Comparison of ENCODE assay signal across 8 cellular contexts in the genomic region with DNA sequence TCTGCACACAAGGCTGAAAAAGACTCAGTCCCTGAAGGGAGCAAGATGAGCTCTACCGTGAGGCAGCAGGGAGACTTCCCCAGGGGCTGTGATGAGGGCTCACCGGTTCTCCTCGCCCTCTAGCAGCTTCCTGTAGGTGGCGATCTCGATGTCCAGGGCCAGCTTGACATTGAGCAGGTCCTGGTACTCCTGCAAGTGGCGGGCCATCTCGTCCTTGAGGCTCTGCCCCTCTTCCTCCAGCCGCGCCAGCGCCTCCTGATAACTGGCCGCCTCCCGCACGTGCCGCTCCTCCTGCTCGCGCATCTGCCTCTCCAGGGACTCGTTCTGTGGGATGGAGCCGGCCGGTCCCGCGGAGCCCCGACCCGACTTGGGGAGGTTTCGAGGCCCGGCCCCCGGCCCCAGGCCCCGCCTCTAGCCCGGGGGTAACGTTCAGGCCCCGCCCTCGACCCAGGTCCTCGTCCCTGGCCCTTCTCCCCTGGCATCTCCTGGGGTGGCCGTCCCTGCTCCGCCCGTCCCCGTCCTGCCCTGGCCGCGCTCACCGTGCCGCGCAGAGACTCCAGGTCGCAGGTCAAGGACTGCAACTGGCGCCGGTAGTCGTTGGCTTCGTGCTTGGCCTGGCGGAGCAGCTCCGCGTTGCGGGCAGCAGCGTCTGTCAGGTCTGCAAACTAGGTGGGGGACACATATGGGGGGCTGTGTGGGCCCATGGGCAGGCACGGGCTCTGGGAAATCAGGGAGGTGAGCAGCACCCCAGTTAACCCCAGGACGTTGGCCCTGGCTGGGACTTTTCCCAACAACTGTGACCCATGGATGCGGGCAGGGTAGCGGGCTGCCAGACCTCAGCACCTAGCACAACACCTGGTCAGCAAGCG. TPM values are rescaled to one million over a fixed set of nuclear protein-coding genes. Genes with fewer than 3 reads are reported as not detected.
DNase-seq lines count a peak whose midpoint lies in the region; ATAC-seq and TF ChIP-seq lines count a peak whose summit lies in the region.

No MANE protein-coding gene starts in this region.

- DNase-seq in NCI-H1436 (lab: John Stamatoyannopoulos, UW) = peak; percentile 57
- no peak for DNase-seq in NCI-H1436 treated with DMSO at 0.1 percent for 48 hours (lab: John Stamatoyannopoulos, UW)
- peak; percentile 55 to 79 for DNase-seq in NCI-H524 (lab: John Stamatoyannopoulos, UW)
- DNase-seq in activated T-cell treated with anti-CD3 and anti-CD28 coated beads, Interleukin-2, amount 50 U/mL, for 1 hour = peak; percentile 55
- DNase-seq in fibroblast of villous mesenchyme (ENCODE audit: low read depth) = peak; percentile 61
- DNase-seq in neural progenitor cell (ENCODE audit: low spot score) = peak; percentile 84
- no peak for DNase-seq in type B pancreatic cell (ENCODE audit: extremely low spot score, unreplicated experiment)

- no peaks in the 10 kb centered on the region for H4K20me1 ChIP-seq in neural progenitor cell (ENCODE audit: low read depth)

- no peaks in the 10 kb centered on the region for H3K9me3 Mint-ChIP-seq in neural progenitor cell
- H3K9me3 Mint-ChIP-seq in type B pancreatic cell = no peaks in the 10 kb centered on the region

- H3K27me3 ChIP-seq in neural progenitor cell = peaks cover 45% of the 10 kb centered on the region

- H3K27me3 Mint-ChIP-seq in neural progenitor cell (ENCODE audit: insufficient read depth, low read depth) (peaks cover 20% of the 10 kb centered on the region), type B pancreatic cell (peaks cover 52% of the 10 kb centered on the region)

- peak overlapping the region; percentile 31 for H3K4me3 ChIP-seq in fibroblast of villous mesenchyme (ENCODE audit: low read depth, low read length)
- H3K4me3 ChIP-seq in neural progenitor cell = peak overlapping the region; percentile 43

- no peaks in the 10 kb centered on the region for H3F3A ChIP-seq in neural progenitor cell (ENCODE audit: low read depth)

- TF ChIP-seq CTCF in fibroblast of villous mesenchyme (IDR thresholded peaks at IDR 0.05; ENCODE audit: insufficient read depth, low read depth, low read length) (peak; percentile 64), neural progenitor cell (IDR thresholded peaks at IDR 0.05) (peak; percentile 60), type B pancreatic cell (conservative IDR thresholded peaks at IDR 0.05) (peak; percentile 76)

- H3K4me3 Mint-ChIP-seq in neural progenitor cell (peak overlapping the region; percentile 52), type B pancreatic cell (peak overlapping the region; percentile 44)

- H2AFZ ChIP-seq in neural progenitor cell (replicated peaks) = peak overlapping the region; percentile 66

- peak overlapping the region; percentile 78 for H3K4me2 ChIP-seq in neural progenitor cell

- H3K9ac ChIP-seq in neural progenitor cell = no peak overlapping the region

- H3K27ac Mint-ChIP-seq in neural progenitor cell = no peak overlapping the region
- H3K27ac Mint-ChIP-seq in type B pancreatic cell = no peak overlapping the region

- peaks cover 4% of the 10 kb centered on the region for H3K4me1 ChIP-seq in neural progenitor cell

- H3K36me3 ChIP-seq in neural progenitor cell = no peaks in the 10 kb centered on the region

- H3K27ac ChIP-seq in neural progenitor cell = no peak overlapping the region

- ATAC-seq in HG02870 (IDR thresholded peaks at IDR 0.05; ENCODE audit: unreplicated experiment) = no peak

- H3K79me2 ChIP-seq in neural progenitor cell (ENCODE audit: low read depth) = no peaks in the 10 kb centered on the region

- H3K9me3 ChIP-seq in neural progenitor cell (ENCODE audit: low read depth) = no peaks in the 10 kb centered on the region

- H3K36me3 Mint-ChIP-seq in neural progenitor cell (no peaks in the 10 kb centered on the region), type B pancreatic cell (no peaks in the 10 kb centered on the region)

- H3K4me1 Mint-ChIP-seq in neural progenitor cell (peaks cover 22% of the 10 kb centered on the region), type B pancreatic cell (ENCODE audit: unreplicated experiment) (peaks cover 6% of the 10 kb centered on the region)

RNA-seq across cellular contexts. Expression of a gene that starts 3.9 kb away (rescaled TPM):
- total RNA-seq in fibroblast of villous mesenchyme (0.86 and 1.9 TPM in 2 replicates), neural progenitor cell (ENCODE audit: low replicate concordance) (0.45 and 0.46 TPM in 2 replicates), type B pancreatic cell (ENCODE audit: low replicate concordance) (0.10 and 0.26 TPM in 2 replicates)

RNA-seq across cellular contexts. Expression of a gene that starts 12.1 kb away (rescaled TPM):
- total RNA-seq in fibroblast of villous mesenchyme = 75.6 and 83.8 TPM in 2 replicates
- total RNA-seq in neural progenitor cell (ENCODE audit: low replicate concordance) = 114 and 185 TPM in 2 replicates
- total RNA-seq in type B pancreatic cell (ENCODE audit: low replicate concordance) = 111 and 122 TPM in 2 replicates

RNA-seq across cellular contexts. Expression of a gene that starts 36.2 kb away (rescaled TPM):
- total RNA-seq in fibroblast of villous mesenchyme (3.9 and 5.2 TPM in 2 replicates), neural progenitor cell (ENCODE audit: low replicate concordance) (15.1 and 46.0 TPM in 2 replicates), type B pancreatic cell (ENCODE audit: low replicate concordance) (14.8 and 49.3 TPM in 2 replicates)

RNA-seq across cellular contexts. Expression of a gene that starts 56.7 kb away (rescaled TPM):
- total RNA-seq in fibroblast of villous mesenchyme = 0.43 and 0.97 TPM in 2 replicates
- total RNA-seq in neural progenitor cell (ENCODE audit: low replicate concordance) = 4.7 TPM in 1 of 2 replicates, not detected in the other
- 15.6 and 76.5 TPM in 2 replicates for total RNA-seq in type B pancreatic cell (ENCODE audit: low replicate concordance)

Comparison
In these comparisons a context has a peak if more than half of its experiments do, and no peak if none do; other contexts are left out.
1. DNase-seq: peak in NCI-H1436 (single experiment), NCI-H524 (2 of 2), activated T-cell treated with anti-CD3 and anti-CD28 coated beads, Interleukin-2, amount 50 U/mL, for 1 hour (single experiment), fibroblast of villous mesenchyme (single experiment) and neural progenitor cell (single experiment); none in NCI-H1436 treated with DMSO at 0.1 percent for 48 hours (single experiment) and type B pancreatic cell (single experiment).
2. Peak in every context shown above with its lines, with median percentiles within 50 percentile points of each other: CTCF ChIP-seq.